In genomic region chr6:18078875-18079274, GRCh38 we compare ENCODE assay signal across 33 cellular contexts.
"Had no signal": no experiment of that assay in that cellular context is flagged by ENCODE, and none has a peak within 500 bp of the region (broad histone marks: within the 10 kb centered on the region; RNA-seq: fewer than 3 reads in every experiment).

No MANE protein-coding gene starts in this region.

- H3K27me3 ChIP-seq: brain microvascular endothelial cell, MG63, SJCRH30 had no signal

- ATAC-seq: activated CD8-positive, alpha-beta T cell treated with anti-CD3 and anti-CD28 coated beads for 36 hours; activated T-cell treated with anti-CD3 and anti-CD28 coated beads, Interleukin-2, amount 50 U/mL, for 72 hours; activated T-helper 17 cell treated with anti-CD3 and anti-CD28 coated beads, Interleukin-2, amount 50 U/mL, for 72 hours had no signal

- H3K4me1 Mint-ChIP-seq: activated CD4-positive, alpha-beta T cell treated with anti-CD3 and anti-CD28 coated beads, Interleukin-2, amount 10 ng/mL, durations not matched to agents 24 days and 14 days; activated naive CD8-positive, alpha-beta T cell treated with anti-CD3 and anti-CD28 coated beads for 36 hours; activated T-helper 17 cell treated with anti-CD3 and anti-CD28 coated beads, Interleukin-2, amount 50 U/mL, for 72 hours had no signal

- H3K4me3 Mint-ChIP-seq: activated CD4-positive, alpha-beta T cell treated with anti-CD3 and anti-CD28 coated beads, Interleukin-2, amount 10 ng/mL, durations not matched to agents 24 days and 14 days; activated CD8-positive, alpha-beta T cell treated with anti-CD3 and anti-CD28 coated beads for 36 hours; activated naive CD8-positive, alpha-beta T cell treated with anti-CD3 and anti-CD28 coated beads for 36 hours; activated T-cell treated with anti-CD3 and anti-CD28 coated beads, Interleukin-2, amount 50 U/mL, for 72 hours; activated T-helper 17 cell treated with anti-CD3 and anti-CD28 coated beads, Interleukin-2, amount 50 U/mL, for 72 hours had no signal

- H3K9me3 ChIP-seq: MG63, SJCRH30 had no signal

- H3K27ac Mint-ChIP-seq: activated CD4-positive, alpha-beta T cell treated with anti-CD3 and anti-CD28 coated beads, Interleukin-2, amount 10 ng/mL, durations not matched to agents 24 days and 14 days; activated CD8-positive, alpha-beta T cell treated with anti-CD3 and anti-CD28 coated beads for 36 hours; activated naive CD8-positive, alpha-beta T cell treated with anti-CD3 and anti-CD28 coated beads for 36 hours; activated T-cell treated with anti-CD3 and anti-CD28 coated beads, Interleukin-2, amount 50 U/mL, for 72 hours; activated T-helper 17 cell treated with anti-CD3 and anti-CD28 coated beads, Interleukin-2, amount 50 U/mL, for 72 hours had no signal

- H3K27me3 Mint-ChIP-seq: activated CD4-positive, alpha-beta T cell treated with anti-CD3 and anti-CD28 coated beads, Interleukin-2, amount 10 ng/mL, durations not matched to agents 24 days and 14 days had no signal

- H3K4me3 ChIP-seq: MG63, PC-9, SJCRH30, SK-N-MC had no signal

- H3K36me3 ChIP-seq: brain microvascular endothelial cell, MG63, SJCRH30 had no signal

- H3K27ac ChIP-seq: brain microvascular endothelial cell, PC-9, RWPE1, SJCRH30, SK-N-MC had no signal

- H3K4me1 ChIP-seq: SJCRH30 had no signal

- DNase-seq: activated CD4-positive, alpha-beta T cell treated with anti-CD3 and anti-CD28 coated beads, Interleukin-2, amount 10 ng/mL, durations not matched to agents 24 days and 14 days; activated CD4-positive, alpha-beta T cell treated with anti-CD3 and anti-CD28 coated beads, Interleukin-2, amount 50 U/mL, for 4 hours; activated CD8-positive, alpha-beta T cell treated with anti-CD3 and anti-CD28 coated beads for 36 hours; activated effector memory CD4-positive, alpha-beta T cell treated with anti-CD3 and anti-CD28 coated beads, Interleukin-2, amount 50 U/mL, for 16 hours; activated naive CD4-positive, alpha-beta T cell; activated naive CD4-positive, alpha-beta T cell treated with anti-CD3 and anti-CD28 coated beads, Interleukin-2, amount 50 U/mL, for 16 hours; activated naive CD8-positive, alpha-beta T cell treated with anti-CD3 and anti-CD28 coated beads for 36 hours; activated T-cell treated with anti-CD3 and anti-CD28 coated beads, Interleukin-2, amount 50 U/mL, for 1 hour; activated T-cell treated with anti-CD3 and anti-CD28 coated beads, Interleukin-2, amount 50 U/mL, for 72 hours; amniotic stem cell; aorta; brain microvascular endothelial cell; central memory CD4-positive, alpha-beta T cell; Kasumi-1; KG1; MG63; NCI-H1048; NCI-H1105 treated with DMSO at 0.1 percent for 48 hours; NCI-H1436; NCI-H1694; NCI-H2029; NCI-H2171; NCI-H510A; NCI-H526; NCI-H748 treated with DMSO at 0.1 percent for 48 hours; NK-92 treated with Interleukin-12 subunit alpha and Interleukin-12 subunit beta, amount 100 ng/mL, for 24 hours; PC-9; SHP77; SJCRH30; T1000 had no signal
